In the genomic region with DNA sequence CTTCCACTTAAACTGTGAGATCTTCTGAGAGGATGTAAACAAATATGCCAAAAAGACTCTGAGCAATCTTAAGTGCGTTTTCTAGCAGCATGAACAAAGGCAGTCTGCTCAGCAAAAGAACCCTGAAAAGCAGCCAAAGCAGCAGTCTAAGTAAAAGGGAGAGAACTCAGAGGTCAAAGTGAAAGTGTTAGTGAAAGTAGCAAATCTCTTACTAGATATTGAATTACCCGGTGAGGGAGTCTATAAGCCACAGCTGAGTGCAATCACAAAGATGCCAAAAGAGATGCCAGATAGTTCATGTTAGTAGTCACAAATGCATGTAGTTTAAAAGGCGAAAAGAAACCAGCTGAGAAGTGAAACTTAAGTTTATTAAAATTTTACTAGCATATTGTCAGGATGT, we compare ENCODE assay signal across 8 cellular contexts.
DNase-seq lines count a peak whose midpoint lies in the region; ATAC-seq, FAIRE-seq and TF ChIP-seq lines count a peak whose summit lies in the region.

No MANE protein-coding gene starts in this region.

- H3K36me3 Mint-ChIP-seq in central memory CD8-positive, alpha-beta T cell (ENCODE audit: insufficient read depth), result no peaks in the 10 kb centered on the region

- no peak for FAIRE-seq in H54 (lab: Jason Lieb, UNC)

- H3K4me1 Mint-ChIP-seq in central memory CD8-positive, alpha-beta T cell, result peaks cover 6% of the 10 kb centered on the region

- peak overlapping the region; percentile 36 for H3K27ac Mint-ChIP-seq in central memory CD8-positive, alpha-beta T cell (ENCODE audit: low read depth)

- TF ChIP-seq POLR2A in H54 (IDR thresholded peaks at IDR 0.05; ENCODE audit: low read depth, low read length), result no peak

- DNase-seq in EH (ENCODE audit: low read depth) (peak; percentile 34), T-helper 9 cell (no peak), H54 (ENCODE audit: insufficient read length, low spot score) (no peak), NCI-H510A (lab: John Stamatoyannopoulos, UW) (no peak)
- DNase-seq in central memory CD8-positive, alpha-beta T cell (ENCODE audit: low spot score in 2 of 2), result no peak
- no peak for DNase-seq in central memory CD4-positive, alpha-beta T cell

- no peaks in the 10 kb centered on the region for H3K27me3 Mint-ChIP-seq in central memory CD8-positive, alpha-beta T cell

- peak; percentile 100 for ATAC-seq in GM19397 (IDR thresholded peaks at IDR 0.05; ENCODE audit: unreplicated experiment)
- ATAC-seq in HG03280 (IDR thresholded peaks at IDR 0.05; ENCODE audit: unreplicated experiment), result peak; percentile 87
- ATAC-seq in central memory CD8-positive, alpha-beta T cell (replicated peaks; ENCODE audit: extremely low read depth, poor library complexity, severe bottlenecking), result peak; percentile 49

- no peaks in the 10 kb centered on the region for H3K9me3 Mint-ChIP-seq in central memory CD8-positive, alpha-beta T cell

- no peak overlapping the region for H3K4me3 Mint-ChIP-seq in central memory CD8-positive, alpha-beta T cell

Comparison
In these comparisons a context has a peak if more than half of its experiments do, and no peak if none do; other contexts are left out.
1. ATAC-seq: peak in every context shown above with its lines; median percentile 100 in GM19397; 87 in HG03280; 49 in central memory CD8-positive, alpha-beta T cell.